8 cellular contexts compared by ENCODE assay signal in genomic region chr1:84689514-84690396, GRCh38. TPM values are rescaled to one million over a fixed set of nuclear protein-coding genes. Genes with fewer than 3 reads are reported as not detected.
A peak's percentile ranks its signal among the peaks of the same experiment; 100 is the strongest.
DNase-seq lines count a peak whose midpoint lies in the region; ATAC-seq and TF ChIP-seq lines count a peak whose summit lies in the region.

No MANE protein-coding gene starts in this region.

- H3K27me3 ChIP-seq in ACC112 (ENCODE audit: insufficient read depth, low read length): no peaks in the 10 kb centered on the region
- H3K27me3 ChIP-seq in iPS DF 6.9 (ENCODE audit: control insufficient read depth, insufficient read depth, low read length): no peaks in the 10 kb centered on the region
- H3K27me3 ChIP-seq in gastrocnemius medialis: no peaks in the 10 kb centered on the region

- no peaks in the 10 kb centered on the region for H3K36me3 ChIP-seq in ACC112 (ENCODE audit: insufficient read depth, low read length)
- H3K36me3 ChIP-seq in iPS DF 6.9 (ENCODE audit: control insufficient read depth, insufficient read depth, low read length): no peaks in the 10 kb centered on the region
- no peaks in the 10 kb centered on the region for H3K36me3 ChIP-seq in gastrocnemius medialis

- peaks cover 24% of the 10 kb centered on the region for H3K4me1 ChIP-seq in ACC112 (ENCODE audit: control insufficient read depth, insufficient read depth, low read length, unreplicated experiment)
- no peaks in the 10 kb centered on the region for H3K4me1 ChIP-seq in iPS DF 6.9 (ENCODE audit: control insufficient read depth, insufficient read depth, low read length)
- peaks cover 4 to 17% of the 10 kb centered on the region in 2 donors for H3K4me1 ChIP-seq in gastrocnemius medialis

- ATAC-seq in HG03066 (IDR thresholded peaks at IDR 0.05; ENCODE audit: low read depth, unreplicated experiment) (peak; percentile 38), gastrocnemius medialis (peak; percentile 40 to 61)

- H3K27ac ChIP-seq in ACC112 (ENCODE audit: low read depth, low read length) (no peak overlapping the region), iPS DF 6.9 (ENCODE audit: low read length) (no peak overlapping the region), gastrocnemius medialis (peak overlapping the region; percentile 83 to 91 (median 86))

- H3K4me3 ChIP-seq in ACC112 (ENCODE audit: low read depth, low read length): peak overlapping the region; percentile 85
- H3K4me3 ChIP-seq in iPS DF 6.9 (ENCODE audit: low read length): peak overlapping the region; percentile 99; the same call in 1 of the 2 replicates
- peak overlapping the region; percentile 87 to 96 (median 89) for H3K4me3 ChIP-seq in gastrocnemius medialis

- TF ChIP-seq POLR2A in gastrocnemius medialis (IDR thresholded peaks at IDR 0.05): no peak

- in situ Hi-C loops in gastrocnemius medialis (cut with MboI; ENCODE audit: low sequenced_read_pairs in 4 of 4): loop anchor here in 1 of 4 donors (5.0 to 25.0 kb wide), 2 partner anchors 112 to 573 kb away; partner anchors contain the start of gene C1orf52

- intact Hi-C loops in gastrocnemius medialis (cut with DNase I; ENCODE audit: low total_unique reads): loop anchor here (1.0 to 10.0 kb wide), 3 partner anchors 115 to 615 kb away; partner anchors contain the start of genes CTBS, GNG5 and SPATA1

- H3K9me3 ChIP-seq in iPS DF 6.9 (ENCODE audit: control insufficient read depth, insufficient read depth, low read length): no peaks in the 10 kb centered on the region
- no peaks in the 10 kb centered on the region for H3K9me3 ChIP-seq in gastrocnemius medialis

- peaks cover 31% of the 10 kb centered on the region for H3K79me2 ChIP-seq in ACC112 (ENCODE audit: control insufficient read depth, insufficient read depth, low read length, unreplicated experiment)

- no CpG with 5 or more reads among the region's 67 CpGs for WGBS in iPS DF 6.9 (ENCODE audit: insufficient coverage, insufficient read length)

- TF ChIP-seq CTCF in GM10266 (IDR thresholded peaks at IDR 0.05; ENCODE audit: control insufficient read depth, insufficient read depth, low read depth, missing control alignments) (peak; percentile 24), gastrocnemius medialis (IDR thresholded peaks at IDR 0.05 in 4 of 5, conservative IDR thresholded peaks at IDR 0.05 in 1 of 5) (peak in 2 of 5 experiments; percentile 23 to 37)

- peak overlapping the region; percentile 81 for H2AFZ ChIP-seq in ACC112 (ENCODE audit: low read length, unreplicated experiment)

- DNase-seq in GM10266 (ENCODE audit: extremely low spot score): no peak
- DNase-seq in NCI-H526 treated with DMSO at 0.1 percent for 48 hours (lab: John Stamatoyannopoulos, UW): peak; percentile 75
- peak in 52 of 58 donors; percentile 27 to 89 (median 70) for DNase-seq in anterior cingulate cortex (lab: John Stamatoyannopoulos, UW)
- no peak for DNase-seq in iPS DF 6.9 (ENCODE audit: low read depth, low spot score)
- DNase-seq in gastrocnemius medialis: peak; percentile 11 to 31
- DNase-seq in GF-D8 (lab: John Stamatoyannopoulos, UW): no peak

RNA-seq across cellular contexts. Expression of gene SSX2IP, which starts 0.5 kb away (rescaled TPM):
- 1 to 10 TPM; 3.5 to 7.0 (median 4.7) TPM for total RNA-seq in gastrocnemius medialis

Comparison
In these comparisons a context has a peak if more than half of its experiments do, and no peak if none do; other contexts are left out.
1. H3K27ac ChIP-seq: peak in gastrocnemius medialis (4 of 4); none in ACC112 (single experiment) and iPS DF 6.9 (single experiment).
2. DNase-seq: peak in NCI-H526 treated with DMSO at 0.1 percent for 48 hours (single experiment), anterior cingulate cortex (52 of 58) and gastrocnemius medialis (2 of 2); none in GM10266 (single experiment), iPS DF 6.9 (single experiment) and GF-D8 (single experiment).
3. Peak in every context shown above with its lines, with median percentiles within 50 percentile points of each other: H3K4me3 ChIP-seq.